In the genomic region with DNA sequence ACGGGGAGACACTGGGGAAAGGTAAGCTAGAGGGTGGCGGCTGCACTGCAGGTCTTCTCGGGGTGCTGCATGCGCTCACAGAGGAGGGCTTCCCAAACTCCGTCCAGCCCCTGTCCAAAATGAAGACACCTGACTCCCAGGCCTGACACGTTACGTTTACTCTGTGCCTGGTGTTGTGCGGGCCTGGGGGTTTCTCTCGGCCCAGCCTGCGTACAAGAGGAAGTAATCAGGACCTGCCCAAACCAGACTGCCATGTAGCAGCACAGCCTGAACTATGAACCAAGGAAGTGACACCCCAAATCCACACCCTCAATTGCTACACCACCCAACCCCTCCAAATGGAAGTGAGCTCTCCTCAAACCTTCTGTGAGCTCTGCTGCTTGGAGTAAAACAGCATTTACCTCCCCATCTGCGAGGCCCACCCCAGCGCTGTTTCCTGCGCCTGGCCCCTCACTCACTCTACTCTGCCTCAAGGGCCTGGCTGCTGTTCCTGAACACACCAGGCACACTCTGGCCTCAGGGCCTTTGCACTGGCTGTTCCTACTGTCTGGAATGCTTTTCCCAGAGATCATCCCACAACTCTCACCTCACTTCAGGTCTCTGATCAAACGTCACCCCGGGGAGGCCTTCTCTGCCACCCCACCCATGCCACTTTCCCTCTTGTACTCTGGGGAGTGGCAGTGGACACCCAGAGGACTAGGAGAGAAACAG, we compare ENCODE assay signal across 11 cellular contexts. TPM values are rescaled to one million over a fixed set of nuclear protein-coding genes. Genes with fewer than 3 reads are reported as not detected.
DNase-seq lines count a peak whose midpoint lies in the region; ATAC-seq and TF ChIP-seq lines count a peak whose summit lies in the region.
"Had no signal": no experiment of that assay in that cellular context is flagged by ENCODE, and none has a peak within 500 bp of the region (broad histone marks: within the 10 kb centered on the region; RNA-seq: fewer than 3 reads in every experiment).

No MANE protein-coding gene starts in this region.

- H3K36me3 ChIP-seq in CD8-positive, alpha-beta T cell (ENCODE audit: insufficient read depth, low read length) = peaks cover 25% of the 10 kb centered on the region
- H3K36me3 ChIP-seq in OCI-LY7 (ENCODE audit: insufficient read depth, low read length) (peaks cover 35% of the 10 kb centered on the region), mucosa of rectum (ENCODE audit: control insufficient read depth in 2 of 2, insufficient read depth in 2 of 2, low read length in 2 of 2) (peaks cover 17 to 26% of the 10 kb centered on the region in 2 donors)

- no peak for ATAC-seq in CD8-positive, alpha-beta T cell
- ATAC-seq in GM19467 (IDR thresholded peaks at IDR 0.05; ENCODE audit: unreplicated experiment) = peak; percentile 4
- no peak for ATAC-seq in HG03097 (IDR thresholded peaks at IDR 0.05; ENCODE audit: low FRiP score, unreplicated experiment)
- ATAC-seq in HG03025 (IDR thresholded peaks at IDR 0.05; ENCODE audit: low FRiP score, unreplicated experiment) = no peak

- no peaks in the 10 kb centered on the region for H3K9me3 ChIP-seq in CD8-positive, alpha-beta T cell (ENCODE audit: low read length)
- H3K9me3 ChIP-seq in OCI-LY7 (ENCODE audit: low read length) (no peaks in the 10 kb centered on the region), mucosa of rectum (ENCODE audit: control insufficient read depth in 2 of 2, low read length in 2 of 2) (no peaks in the 10 kb centered on the region)
- H3K9me3 ChIP-seq: SJSA1 had no signal

- no peak overlapping the region for H3K9ac ChIP-seq in mucosa of rectum (ENCODE audit: low read depth in 1 of 2, low read length in 2 of 2)

- peak overlapping the region; percentile 43 for H3K27ac ChIP-seq in CD8-positive, alpha-beta T cell (ENCODE audit: low read depth, low read length)
- H3K27ac ChIP-seq in OCI-LY7 (ENCODE audit: low read depth, low read length, poor library complexity, severe bottlenecking) (peak overlapping the region; percentile 93), mucosa of rectum (ENCODE audit: low read depth in 2 of 2, low read length in 2 of 2) (peak overlapping the region; percentile 41 to 61)
- H3K27ac ChIP-seq: SJSA1 had no signal

- peaks cover 38% of the 10 kb centered on the region for H3K79me2 ChIP-seq in OCI-LY7 (ENCODE audit: insufficient read depth, low read depth, low read length)

- CTCF ChIA-PET in CD8-positive, alpha-beta T cell (lab: Charles Lee) = interaction anchor here (1.0 to 4.4 kb wide), 3 partner anchors 15 to 227 kb away, joined by 3 to 22 read pairs (median 3); no protein-coding TSS in a partner anchor
- CTCF ChIA-PET in OCI-LY7 (lab: Charles Lee; ENCODE audit: unreplicated experiment) = interaction anchor here (0.6 kb wide), 1 partner anchor 143 kb away, joined by 9 read pairs; no protein-coding TSS in a partner anchor

- H3K27me3 Mint-ChIP-seq in CD8-positive, alpha-beta T cell (ENCODE audit: low read depth) = no peaks in the 10 kb centered on the region
- H3K27me3 Mint-ChIP-seq in glutamatergic neuron (ENCODE audit: unreplicated experiment) = no peaks in the 10 kb centered on the region

- TSS peak; percentile 93 for BruUV-seq in OCI-LY7 (replicated peaks; lab: Mats Ljungman, UMichigan)

- H4K20me1 ChIP-seq in OCI-LY7 (ENCODE audit: insufficient read depth, low read length) = no peaks in the 10 kb centered on the region

- TF ChIP-seq CTCF in CD8-positive, alpha-beta T cell (IDR thresholded peaks at IDR 0.05) = no peak
- TF ChIP-seq CTCF in OCI-LY7 (conservative IDR thresholded peaks at IDR 0.05; ENCODE audit: low read length) (no peak), glutamatergic neuron (IDR thresholded peaks at IDR 0.05; ENCODE audit: partially characterized antibody, unreplicated experiment) (no peak)

- H3K4me3 Mint-ChIP-seq in CD8-positive, alpha-beta T cell = peak overlapping the region; percentile 43
- H3K4me3 Mint-ChIP-seq in glutamatergic neuron (ENCODE audit: unreplicated experiment) = no peak overlapping the region

- no peak overlapping the region for H3K4me3 ChIP-seq in CD8-positive, alpha-beta T cell (ENCODE audit: low read depth, low read length)
- H3K4me3 ChIP-seq in OCI-LY7 (ENCODE audit: low read depth, low read length, poor library complexity, severe bottlenecking) = peak overlapping the region; percentile 64
- H3K4me3 ChIP-seq in mucosa of rectum (ENCODE audit: low read length in 2 of 2) = no peak overlapping the region
- H3K4me3 ChIP-seq: SJSA1, smooth muscle cell had no signal

- H3K27me3 ChIP-seq in CD8-positive, alpha-beta T cell (ENCODE audit: insufficient read depth, low read length) = no peaks in the 10 kb centered on the region
- H3K27me3 ChIP-seq in mucosa of rectum (ENCODE audit: control insufficient read depth in 2 of 2, insufficient read depth in 2 of 2, low read length in 2 of 2) = no peaks in the 10 kb centered on the region
- H3K27me3 ChIP-seq: SJSA1 had no signal

- no peaks in the 10 kb centered on the region for H3K9me2 ChIP-seq in OCI-LY7 (ENCODE audit: insufficient read depth, low read length)

- H3K27ac Mint-ChIP-seq in CD8-positive, alpha-beta T cell = peak overlapping the region; percentile 85
- no peak overlapping the region for H3K27ac Mint-ChIP-seq in glutamatergic neuron (ENCODE audit: unreplicated experiment)

- peaks cover 57% of the 10 kb centered on the region for H3K36me3 Mint-ChIP-seq in CD8-positive, alpha-beta T cell
- H3K36me3 Mint-ChIP-seq in glutamatergic neuron (ENCODE audit: unreplicated experiment) = peaks cover 3% of the 10 kb centered on the region

- POLR2A ChIA-PET in CD8-positive, alpha-beta T cell (lab: Charles Lee) = interaction anchor here (1.9 kb wide), 1 partner anchor 17 kb away, joined by 4 read pairs; no protein-coding TSS in a partner anchor
- POLR2A ChIA-PET in OCI-LY7 (lab: Charles Lee) = interaction anchor here (0.6 to 5.0 kb wide), 4 partner anchors 18 to 357 kb away, joined by 3 to 32 read pairs (median 4); a partner anchor contains a TSS

- H3K4me2 ChIP-seq in OCI-LY7 (ENCODE audit: low read length) = peak overlapping the region; percentile 99
- H3K4me2 ChIP-seq: smooth muscle cell had no signal

- intact Hi-C loops in CD8-positive, alpha-beta T cell (cut with DNase I, micrococcal nuclease) = no loop called here
- intact Hi-C loops in OCI-LY7 (cut with micrococcal nuclease; ENCODE audit: unreplicated experiment) = loop anchor here (1.0 kb wide), 2 partner anchors 18 to 23 kb away; a partner anchor contains a TSS

- H3K4me1 Mint-ChIP-seq in CD8-positive, alpha-beta T cell (ENCODE audit: low read depth) = peaks cover 34% of the 10 kb centered on the region
- H3K4me1 Mint-ChIP-seq in glutamatergic neuron (ENCODE audit: low read depth, unreplicated experiment) = peaks cover 9% of the 10 kb centered on the region

- no peak for DNase-seq in CD8-positive, alpha-beta T cell
- DNase-seq in OCI-LY7 (ENCODE audit: low spot score) (peak; percentile 73), iPS-NIHi11 (ENCODE audit: low spot score) (no peak), glutamatergic neuron (no peak)
- DNase-seq: stimulated activated CD8-positive, alpha-beta memory T cell treated with anti-CD3 and anti-CD28 coated beads, Interleukin-4, amount 100 ng/mL, for 48 hours had no signal

- no peaks in the 10 kb centered on the region for H3K9me3 Mint-ChIP-seq in CD8-positive, alpha-beta T cell
- H3K9me3 Mint-ChIP-seq in glutamatergic neuron (ENCODE audit: unreplicated experiment) = peaks cover 6% of the 10 kb centered on the region

- H2AFZ ChIP-seq in OCI-LY7 (ENCODE audit: low read length) = no peak overlapping the region

- H3K4me1 ChIP-seq in CD8-positive, alpha-beta T cell (ENCODE audit: insufficient read depth, low read length) = peaks cover 27% of the 10 kb centered on the region
- H3K4me1 ChIP-seq in OCI-LY7 (ENCODE audit: insufficient read depth, low read length, poor library complexity, severe bottlenecking) = peaks cover 78% of the 10 kb centered on the region
- peaks cover 11 to 15% of the 10 kb centered on the region in 2 donors for H3K4me1 ChIP-seq in mucosa of rectum (ENCODE audit: control insufficient read depth in 2 of 2, insufficient read depth in 2 of 2, low read length in 2 of 2)

RNA-seq across cellular contexts. Expression of a gene that starts 3.0 kb away (rescaled TPM):
- 10 to 100 TPM; 18.8 to 18.9 TPM for total RNA-seq in CD8-positive, alpha-beta T cell
- 41.3 and 50.5 TPM in 2 replicates for total RNA-seq in OCI-LY7 (2014; rRNA removed; shearing (Covaris generic))
- total RNA-seq in OCI-LY7 (2022) (31.9 and 38.7 TPM in 2 replicates), glutamatergic neuron (ENCODE audit: unreplicated experiment) (41.5 TPM)

RNA-seq across cellular contexts. Expression of a gene that starts 6.9 kb away (rescaled TPM):
- 1 to 10 TPM; 5.2 to 6.0 TPM for total RNA-seq in CD8-positive, alpha-beta T cell
- total RNA-seq in OCI-LY7 (2014; rRNA removed; shearing (Covaris generic)) = 15.9 and 16.1 TPM in 2 replicates
- total RNA-seq in OCI-LY7 (2022) (23.9 and 25.7 TPM in 2 replicates), glutamatergic neuron (ENCODE audit: unreplicated experiment) (223 TPM)

RNA-seq across cellular contexts. Expression of a gene that starts 18.1 kb away (rescaled TPM):
- total RNA-seq in CD8-positive, alpha-beta T cell = 100 to 1,000 TPM; 163 to 172 TPM
- total RNA-seq in OCI-LY7 (2014; rRNA removed; shearing (Covaris generic)) = 82.0 and 89.6 TPM in 2 replicates
- 156 and 161 TPM in 2 replicates for total RNA-seq in OCI-LY7 (2022)
- 82.3 TPM for total RNA-seq in glutamatergic neuron (ENCODE audit: unreplicated experiment)

RNA-seq across cellular contexts. Expression of a gene that starts 48.3 kb away (rescaled TPM):
- total RNA-seq in CD8-positive, alpha-beta T cell = not detected
- total RNA-seq in OCI-LY7 (2014; rRNA removed; shearing (Covaris generic)) = not detected in 2 replicates
- not detected in 2 replicates for total RNA-seq in OCI-LY7 (2022)
- total RNA-seq in glutamatergic neuron (ENCODE audit: unreplicated experiment) = not detected
- total RNA-seq: SJSA1, smooth muscle cell had no signal

RNA-seq across cellular contexts. Expression of a gene that starts 48.3 kb away (rescaled TPM):
- total RNA-seq in CD8-positive, alpha-beta T cell = 1 to 10 TPM; 8.9 to 9.3 TPM
- total RNA-seq in OCI-LY7 (2014; rRNA removed; shearing (Covaris generic)) = 6.7 and 8.1 TPM in 2 replicates
- total RNA-seq in OCI-LY7 (2022) = 13.7 and 13.8 TPM in 2 replicates
- total RNA-seq in glutamatergic neuron (ENCODE audit: unreplicated experiment) = 7.6 TPM

Comparison
In these comparisons a context has a peak if more than half of its experiments do, and no peak if none do; other contexts are left out.
1. H3K27ac ChIP-seq: peak in every context shown above with its lines; median percentile 93 in OCI-LY7; 51 in mucosa of rectum; 43 in CD8-positive, alpha-beta T cell.